1 cellular context compared by ENCODE assay signal in genomic region chr2:181891258-181891965, GRCh38.
TF ChIP-seq lines count a peak whose summit lies in the region.

TSS of gene ITPRID2 (plus strand) at chr2:181891730. CDS start at chr2:181892067, 337 bp downstream.

TF ChIP-seq in K562, 482 proteins besides CTCF, POLR2A, EP300 and RAD21 (continued from another document and continues in another):
- TF ChIP-seq CHD7 (IDR thresholded peaks at IDR 0.05; ENCODE audit: low read depth, low read length), result no peak
- TF ChIP-seq SMARCB1 (IDR thresholded peaks at IDR 0.05; ENCODE audit: insufficient read length, low read depth), result no peak
- no peak for TF ChIP-seq FOXA3 (CRISPR knock-in tag; conservative IDR thresholded peaks at IDR 0.05 in 1 of 2, IDR thresholded peaks at IDR 0.05 in 1 of 2)
- no peak for TF ChIP-seq MED1 (CRISPR knock-in tag; IDR thresholded peaks at IDR 0.05; ENCODE audit: borderline replicate concordance)
- TF ChIP-seq RFX5 (IDR thresholded peaks at IDR 0.05; ENCODE audit: low read depth, low read length), result no peak
- TF ChIP-seq SAFB2 (IDR thresholded peaks at IDR 0.05; ENCODE audit: borderline replicate concordance, low read depth, low read length, severe bottlenecking), result no peak
- TF ChIP-seq ARID3A (IDR thresholded peaks at IDR 0.05; ENCODE audit: borderline replicate concordance, low read depth, low read length), result 0 out of 2 replicates have a peak, but pooled peaks have one; percentile 16
- TF ChIP-seq NCOA2 (IDR thresholded peaks at IDR 0.05; ENCODE audit: partially characterized antibody in 2 of 2), result no peak
- TF ChIP-seq SMARCA5 (IDR thresholded peaks at IDR 0.05), result no peak
- TF ChIP-seq FOXJ3 (CRISPR knock-in tag; IDR thresholded peaks at IDR 0.05), result no peak
- TF ChIP-seq ZNF668 (CRISPR knock-in tag; IDR thresholded peaks at IDR 0.05), result no peak
- no peak for TF ChIP-seq ZNF76 (CRISPR knock-in tag; IDR thresholded peaks at IDR 0.05; ENCODE audit: borderline replicate concordance)
- TF ChIP-seq POU5F1 (IDR thresholded peaks at IDR 0.05; ENCODE audit: borderline replicate concordance, low read depth, low read length, partially characterized antibody), result no peak
- no peak for TF ChIP-seq PTBP1 (IDR thresholded peaks at IDR 0.05; ENCODE audit: low read depth, low read length)
- TF ChIP-seq POLR2AphosphoS5 (IDR thresholded peaks at IDR 0.05; ENCODE audit: control insufficient read depth, insufficient read depth, low read depth, low read length), result no peak; the same call in 1 of the 2 replicates
- TF ChIP-seq C11orf30 (IDR thresholded peaks at IDR 0.05; ENCODE audit: low read depth), result no peak
- TF ChIP-seq IRF9 (tag; IDR thresholded peaks at IDR 0.05), result no peak
- no peak for TF ChIP-seq BMI1 (IDR thresholded peaks at IDR 0.05; ENCODE audit: low read length)
- TF ChIP-seq ZNF263 (CRISPR knock-in tag; IDR thresholded peaks at IDR 0.05; ENCODE audit: borderline replicate concordance), result no peak
- no peak for TF ChIP-seq SMAD1 (IDR thresholded peaks at IDR 0.05; ENCODE audit: low read depth, low read length, partially characterized antibody)
- no peak for TF ChIP-seq HMGXB4 (CRISPR knock-in tag; IDR thresholded peaks at IDR 0.05)
- TF ChIP-seq E2F6 (IDR thresholded peaks at IDR 0.05; ENCODE audit: borderline replicate concordance in 1 of 2, extremely low read depth in 1 of 2, insufficient read depth in 1 of 2, insufficient read length in 1 of 2, low read depth in 1 of 2, low read length in 1 of 2, poor library complexity in 1 of 2, severe bottlenecking in 1 of 2), result peak; percentile 43 to 87
- TF ChIP-seq CTBP1 (IDR thresholded peaks at IDR 0.05; ENCODE audit: borderline replicate concordance), result peak; percentile 73; the same call in 1 of the 2 replicates
- no peak for TF ChIP-seq JUNB (CRISPR knock-in tag; conservative IDR thresholded peaks at IDR 0.05)
- no peak for TF ChIP-seq NR1H2 (CRISPR knock-in tag; IDR thresholded peaks at IDR 0.05)
- peak; percentile 75 for TF ChIP-seq GABPA (tag; conservative IDR thresholded peaks at IDR 0.05; ENCODE audit: low read depth)
- no peak for TF ChIP-seq ZNF184 (CRISPR knock-in tag; IDR thresholded peaks at IDR 0.05)
- no peak for TF ChIP-seq TAF7 (tag; IDR thresholded peaks at IDR 0.05)
- no peak for TF ChIP-seq HNRNPL (IDR thresholded peaks at IDR 0.05; ENCODE audit: low read depth, low read length)
- no peak for TF ChIP-seq ZNF354B (CRISPR knock-in tag; IDR thresholded peaks at IDR 0.05)
- no peak for TF ChIP-seq ZBTB43 (CRISPR knock-in tag; IDR thresholded peaks at IDR 0.05)
- no peak for TF ChIP-seq RREB1 (CRISPR knock-in tag; IDR thresholded peaks at IDR 0.05)
- no peak for TF ChIP-seq ETV1 (tag; conservative IDR thresholded peaks at IDR 0.05; ENCODE audit: low read depth)
